Comparison of ENCODE assay signal across 29 cellular contexts in genomic region chr4:10593130-10593529, GRCh38.
DNase-seq lines count a peak whose midpoint lies in the region; ATAC-seq, FAIRE-seq and TF ChIP-seq lines count a peak whose summit lies in the region.
"Had no signal": no experiment of that assay in that cellular context is flagged by ENCODE, and none has a peak within 500 bp of the region (broad histone marks: within the 10 kb centered on the region; RNA-seq: fewer than 3 reads in every experiment).

No MANE protein-coding gene starts in this region.

- DNase-seq in NCI-H1092 (lab: John Stamatoyannopoulos, UW) (peak; percentile 4), NCI-H1092 treated with DMSO at 0.1 percent for 48 hours (lab: John Stamatoyannopoulos, UW) (no peak), HEK293T (ENCODE audit: extremely low spot score) (peak; percentile 14), WTC11 (ENCODE audit: low spot score) (peak; percentile 16), keratinocyte (ENCODE audit: low read depth, low spot score) (no peak), ovary (no peak), body of pancreas (no peak)
- no peak for DNase-seq in activated CD8-positive, alpha-beta T cell treated with anti-CD3 and anti-CD28 coated beads, Interleukin-2, amount 10 ng/mL, durations not matched to agents 7 days and 5 days
- DNase-seq: activated CD4-positive, alpha-beta memory T cell treated with anti-CD3 and anti-CD28 coated beads, Interleukin-2, amount 10 ng/mL, durations not matched to agents 7 days and 5 days; activated effector memory CD4-positive, alpha-beta T cell treated with anti-CD3 and anti-CD28 coated beads, Interleukin-2, amount 50 U/mL, for 16 hours; activated naive CD8-positive, alpha-beta T cell treated with anti-CD3 and anti-CD28 coated beads, Interleukin-2, amount 10 ng/mL, durations not matched to agents 7 days and 5 days; AML-193; CD4-positive, alpha-beta memory T cell; cerebellar nuclear complex; head of caudate nucleus; KBM-7; naive thymus-derived CD8-positive, alpha-beta T cell; NCI-H187; NCI-H2227 treated with DMSO at 0.1 percent for 48 hours; NCI-H774; PC-9; SHP77 treated with DMSO at 0.1 percent for 48 hours; spleen; stimulated activated CD4-positive, alpha-beta T cell treated with anti-CD3 and anti-CD28 coated beads, Interleukin-2, amount 100 ng/mL, for 48 hours; T-cell had no signal

- no peak overlapping the region for H2AFZ ChIP-seq in keratinocyte (ENCODE audit: control insufficient read depth, low read length)
- H2AFZ ChIP-seq: PC-9 had no signal

- H3K9ac ChIP-seq in keratinocyte (ENCODE audit: control insufficient read depth, extremely low read depth, insufficient read depth, low read length), result no peak overlapping the region

- TF ChIP-seq CTCF in WTC11 (IDR thresholded peaks at IDR 0.05) (no peak), keratinocyte (optimal IDR thresholded peaks at IDR 0.05 in 1 of 3, IDR thresholded peaks at IDR 0.05 in 1 of 3, conservative IDR thresholded peaks at IDR 0.05 in 1 of 3; ENCODE audit: extremely low read depth in 1 of 3, insufficient read depth in 2 of 3, low read length in 3 of 3) (peak in 2 of 3 experiments; percentile 8 to 21), ovary (IDR thresholded peaks at IDR 0.05) (no peak), body of pancreas (IDR thresholded peaks at IDR 0.05) (no peak)

- H3K9me3 Mint-ChIP-seq in WTC11, result peaks cover 58% of the 10 kb centered on the region
- no peaks in the 10 kb centered on the region for H3K9me3 Mint-ChIP-seq in activated CD8-positive, alpha-beta T cell treated with anti-CD3 and anti-CD28 coated beads, Interleukin-2, amount 10 ng/mL, durations not matched to agents 7 days and 5 days (ENCODE audit: insufficient read depth)
- H3K9me3 Mint-ChIP-seq: activated CD4-positive, alpha-beta memory T cell treated with anti-CD3 and anti-CD28 coated beads, Interleukin-2, amount 10 ng/mL, durations not matched to agents 7 days and 5 days; CD4-positive, alpha-beta memory T cell; naive thymus-derived CD8-positive, alpha-beta T cell; stimulated activated effector memory CD8-positive, alpha-beta T cell treated with anti-CD3 and anti-CD28 coated beads, Interleukin-12 subunit alpha, Interleukin-12 subunit beta, amount 100 ng/mL, for 72 hours; T-cell had no signal

- no peak overlapping the region for H3K27ac ChIP-seq in keratinocyte (ENCODE audit: control insufficient read depth, insufficient read depth, low read length)
- no peak overlapping the region for H3K27ac ChIP-seq in ovary
- H3K27ac ChIP-seq in body of pancreas, result no peak overlapping the region
- H3K27ac ChIP-seq: PC-9, spleen had no signal

- H3K4me1 ChIP-seq in keratinocyte (ENCODE audit: control insufficient read depth, extremely low read depth, insufficient read depth, low read length), result no peaks in the 10 kb centered on the region
- peaks cover 4% of the 10 kb centered on the region for H3K4me1 ChIP-seq in ovary (ENCODE audit: insufficient read depth)
- H3K4me1 ChIP-seq in body of pancreas, result no peaks in the 10 kb centered on the region

- no peak for TF ChIP-seq POLR2A in ovary (IDR thresholded peaks at IDR 0.05)
- TF ChIP-seq POLR2A in body of pancreas (IDR thresholded peaks at IDR 0.05), result no peak

- no peak overlapping the region for H3K4me2 ChIP-seq in keratinocyte (ENCODE audit: control insufficient read depth, extremely low read depth, insufficient read depth, low read depth, low read length)
- H3K4me2 ChIP-seq: PC-9 had no signal

- no peak for TF ChIP-seq EP300 in ovary (IDR thresholded peaks at IDR 0.05)

- intact Hi-C loops in ovary (cut with DNase I) (no loop called here), body of pancreas (cut with DNase I) (no loop called here)

- peaks cover 37% of the 10 kb centered on the region for H3K36me3 Mint-ChIP-seq in WTC11
- H3K36me3 Mint-ChIP-seq in activated CD8-positive, alpha-beta T cell treated with anti-CD3 and anti-CD28 coated beads, Interleukin-2, amount 10 ng/mL, durations not matched to agents 7 days and 5 days (ENCODE audit: low read depth), result no peaks in the 10 kb centered on the region
- H3K36me3 Mint-ChIP-seq: activated naive CD8-positive, alpha-beta T cell treated with anti-CD3 and anti-CD28 coated beads, Interleukin-2, amount 10 ng/mL, durations not matched to agents 7 days and 5 days; CD4-positive, alpha-beta memory T cell; naive thymus-derived CD8-positive, alpha-beta T cell; stimulated activated effector memory CD8-positive, alpha-beta T cell treated with anti-CD3 and anti-CD28 coated beads, Interleukin-12 subunit alpha, Interleukin-12 subunit beta, amount 100 ng/mL, for 72 hours; T-cell had no signal

- CTCF ChIA-PET in HEK293T (lab: Yijun Ruan, JAX), result interaction anchor here (0.6 kb wide), 1 partner anchor 288 kb away, joined by 3 read pairs; no protein-coding TSS in a partner anchor
- CTCF ChIA-PET in WTC11 (lab: Charles Lee), result no interaction called here
- CTCF ChIA-PET in activated CD8-positive, alpha-beta T cell treated with anti-CD3 and anti-CD28 coated beads, Interleukin-2, amount 10 ng/mL, durations not matched to agents 7 days and 5 days (lab: Charles Lee), result interaction anchor here (1.0 kb wide), 1 partner anchor 388 kb away, joined by 3 read pairs; no protein-coding TSS in a partner anchor

- ATAC-seq in WTC11, result peak; percentile 38; the same call in 1 of the 2 replicates
- no peak for ATAC-seq in activated CD8-positive, alpha-beta T cell treated with anti-CD3 and anti-CD28 coated beads, Interleukin-2, amount 10 ng/mL, durations not matched to agents 7 days and 5 days
- no peak for ATAC-seq in body of pancreas
- ATAC-seq: activated CD4-positive, CD25-positive, alpha-beta regulatory T cell treated with anti-CD3 and anti-CD28 coated beads, Interleukin-2, amount 50 U/mL, for 24 hours; naive thymus-derived CD8-positive, alpha-beta T cell; stimulated activated effector memory CD8-positive, alpha-beta T cell treated with anti-CD3 and anti-CD28 coated beads, Interleukin-12 subunit alpha, Interleukin-12 subunit beta, amount 100 ng/mL, for 72 hours; T-cell had no signal

- no peaks in the 10 kb centered on the region for H3K36me3 ChIP-seq in keratinocyte (ENCODE audit: control insufficient read depth in 2 of 2, extremely low read depth in 1 of 2, insufficient read depth in 2 of 2, low read length in 2 of 2)
- H3K36me3 ChIP-seq in ovary, result no peaks in the 10 kb centered on the region
- H3K36me3 ChIP-seq in body of pancreas (replicated peaks in 1 of 2; ENCODE audit: insufficient read depth in 1 of 2, low read depth in 2 of 2), result no peaks in the 10 kb centered on the region
- H3K36me3 ChIP-seq: spleen had no signal

- H3K4me3 ChIP-seq in keratinocyte (ENCODE audit: control insufficient read depth in 2 of 3, extremely low read depth in 1 of 3, insufficient read depth in 2 of 3, low read depth in 1 of 3, low read length in 3 of 3), result no peak overlapping the region
- H3K4me3 ChIP-seq in ovary, result no peak overlapping the region
- no peak overlapping the region for H3K4me3 ChIP-seq in body of pancreas
- H3K4me3 ChIP-seq: PC-9, spleen had no signal

- dilution Hi-C loops in keratinocyte (cut with MboI; ENCODE audit: extremely low pct_ligation_motif_present, low sequenced_read_pairs), result no loop called here

- no peaks in the 10 kb centered on the region for H3K27me3 ChIP-seq in keratinocyte (ENCODE audit: control insufficient read depth, extremely low read depth, insufficient read depth, low read length)
- H3K27me3 ChIP-seq in ovary, result no peaks in the 10 kb centered on the region
- H3K27me3 ChIP-seq in body of pancreas, result no peaks in the 10 kb centered on the region
- H3K27me3 ChIP-seq: spleen had no signal

- no peak for FAIRE-seq in keratinocyte (lab: Jason Lieb, UNC)
- FAIRE-seq: A204.1, urothelium cell line had no signal

- no peak overlapping the region for H3K27ac Mint-ChIP-seq in WTC11
- no peak overlapping the region for H3K27ac Mint-ChIP-seq in activated CD8-positive, alpha-beta T cell treated with anti-CD3 and anti-CD28 coated beads, Interleukin-2, amount 10 ng/mL, durations not matched to agents 7 days and 5 days
- H3K27ac Mint-ChIP-seq: activated CD4-positive, alpha-beta memory T cell treated with anti-CD3 and anti-CD28 coated beads, Interleukin-2, amount 10 ng/mL, durations not matched to agents 7 days and 5 days; activated naive CD8-positive, alpha-beta T cell treated with anti-CD3 and anti-CD28 coated beads, Interleukin-2, amount 10 ng/mL, durations not matched to agents 7 days and 5 days; stimulated activated effector memory CD8-positive, alpha-beta T cell treated with anti-CD3 and anti-CD28 coated beads, Interleukin-12 subunit alpha, Interleukin-12 subunit beta, amount 100 ng/mL, for 72 hours; T-cell had no signal

- H3K9me3 ChIP-seq in keratinocyte (ENCODE audit: control insufficient read depth, low read depth, low read length) (no peaks in the 10 kb centered on the region), ovary (no peaks in the 10 kb centered on the region), body of pancreas (no peaks in the 10 kb centered on the region)
- H3K9me3 ChIP-seq: spleen had no signal

- H3K9me1 ChIP-seq in keratinocyte (ENCODE audit: control insufficient read depth, extremely low read depth, insufficient read depth, low read length), result no peaks in the 10 kb centered on the region

- H3K27me3 Mint-ChIP-seq in WTC11 (ENCODE audit: low read depth), result peaks cover 3% of the 10 kb centered on the region; the same call in 1 of the 2 replicates
- H3K27me3 Mint-ChIP-seq in activated CD8-positive, alpha-beta T cell treated with anti-CD3 and anti-CD28 coated beads, Interleukin-2, amount 10 ng/mL, durations not matched to agents 7 days and 5 days (ENCODE audit: low read depth), result no peaks in the 10 kb centered on the region
- H3K27me3 Mint-ChIP-seq: activated CD4-positive, alpha-beta memory T cell treated with anti-CD3 and anti-CD28 coated beads, Interleukin-2, amount 10 ng/mL, durations not matched to agents 7 days and 5 days; naive thymus-derived CD8-positive, alpha-beta T cell had no signal

- no peaks in the 10 kb centered on the region for H4K20me1 ChIP-seq in keratinocyte (ENCODE audit: control insufficient read depth, extremely low read depth, insufficient read depth, low read length)

- WGBS in ovary, 3 donors, result 90 to 95% (median 94%) methylated on average over 10 of the region's 10 CpGs
- WGBS in body of pancreas, 2 donors, result 44 to 71% methylated on average over 4 to 10 of the region's 10 CpGs

- no peaks in the 10 kb centered on the region for H3K79me2 ChIP-seq in keratinocyte (ENCODE audit: control insufficient read depth, insufficient read depth, low read length)

- H3K4me1 Mint-ChIP-seq in WTC11, result 0 out of 2 replicates have a peak, but pooled peaks cover 7% of the 10 kb centered on the region
- H3K4me1 Mint-ChIP-seq in activated CD8-positive, alpha-beta T cell treated with anti-CD3 and anti-CD28 coated beads, Interleukin-2, amount 10 ng/mL, durations not matched to agents 7 days and 5 days (ENCODE audit: low read depth), result peaks cover 23% of the 10 kb centered on the region

- no peak overlapping the region for H3K4me3 Mint-ChIP-seq in WTC11
- no peak overlapping the region for H3K4me3 Mint-ChIP-seq in activated CD8-positive, alpha-beta T cell treated with anti-CD3 and anti-CD28 coated beads, Interleukin-2, amount 10 ng/mL, durations not matched to agents 7 days and 5 days
- H3K4me3 Mint-ChIP-seq: activated CD4-positive, alpha-beta memory T cell treated with anti-CD3 and anti-CD28 coated beads, Interleukin-2, amount 10 ng/mL, durations not matched to agents 7 days and 5 days; activated naive CD8-positive, alpha-beta T cell treated with anti-CD3 and anti-CD28 coated beads, Interleukin-2, amount 10 ng/mL, durations not matched to agents 7 days and 5 days; CD4-positive, alpha-beta memory T cell; naive thymus-derived CD8-positive, alpha-beta T cell; stimulated activated effector memory CD8-positive, alpha-beta T cell treated with anti-CD3 and anti-CD28 coated beads, Interleukin-12 subunit alpha, Interleukin-12 subunit beta, amount 100 ng/mL, for 72 hours; T-cell had no signal

- POLR2A ChIA-PET in HEK293T (lab: Yijun Ruan, JAX) (no interaction called here), WTC11 (lab: Charles Lee) (no interaction called here)
- POLR2A ChIA-PET in activated CD8-positive, alpha-beta T cell treated with anti-CD3 and anti-CD28 coated beads, Interleukin-2, amount 10 ng/mL, durations not matched to agents 7 days and 5 days (lab: Charles Lee), result no interaction called here

Comparison
In these comparisons a context has a peak if more than half of its experiments do, and no peak if none do; other contexts are left out.
1. DNase-seq: peak in NCI-H1092 (single experiment), HEK293T (single experiment) and WTC11 (single experiment); none in NCI-H1092 treated with DMSO at 0.1 percent for 48 hours (single experiment), keratinocyte (single experiment), activated CD8-positive, alpha-beta T cell treated with anti-CD3 and anti-CD28 coated beads, Interleukin-2, amount 10 ng/mL, durations not matched to agents 7 days and 5 days (single experiment), ovary (0 of 5) and body of pancreas (0 of 4).
2. CTCF ChIP-seq: peak in keratinocyte (2 of 3); none in WTC11 (single experiment), ovary (0 of 3) and body of pancreas (0 of 7).